In genomic region chr14:79568566-79568965, GRCh38 we compare ENCODE assay signal across 23 cellular contexts.
DNase-seq lines count a peak whose midpoint lies in the region; ATAC-seq and TF ChIP-seq lines count a peak whose summit lies in the region.
"Had no signal": no experiment of that assay in that cellular context is flagged by ENCODE, and none has a peak within 500 bp of the region (broad histone marks: within the 10 kb centered on the region; RNA-seq: fewer than 3 reads in every experiment).

No MANE protein-coding gene starts in this region.

- H3K36me3 Mint-ChIP-seq in mesothelial cell of epicardium, result no peaks in the 10 kb centered on the region
- H3K36me3 Mint-ChIP-seq: CD8-positive, alpha-beta memory T cell; IgD-negative memory B cell had no signal

- no peaks in the 10 kb centered on the region for H3K9me3 Mint-ChIP-seq in mesothelial cell of epicardium

- peaks cover 56% of the 10 kb centered on the region for H3K4me1 Mint-ChIP-seq in mesothelial cell of epicardium
- H3K4me1 Mint-ChIP-seq: CD8-positive, alpha-beta memory T cell; IgD-negative memory B cell had no signal

- peak overlapping the region in 47 of 59 donors; percentile 0 to 78 (median 50) for H3K27ac ChIP-seq in dorsolateral prefrontal cortex
- H3K27ac ChIP-seq: A549; BLaER1 treated with 17β-estradiol and CSF1 and Interleukin-3, amounts not matched to agents 10 nM and 100 nM; GM23248; Peyer's patch had no signal

- intact Hi-C loops in dorsolateral prefrontal cortex (cut with DNase I), result no loop called here

- no peak for ATAC-seq in GM19397 (IDR thresholded peaks at IDR 0.05; ENCODE audit: unreplicated experiment)
- ATAC-seq: A549 had no signal

- H3K4me3 ChIP-seq in dorsolateral prefrontal cortex, result no peak overlapping the region
- H3K4me3 ChIP-seq: A549; BLaER1 treated with 17β-estradiol and CSF1 and Interleukin-3, amounts not matched to agents 10 nM and 100 nM; GM23248; MG63; Peyer's patch had no signal

- H3K27me3 ChIP-seq in dorsolateral prefrontal cortex, result no peaks in the 10 kb centered on the region
- H3K27me3 ChIP-seq: BLaER1 treated with 17β-estradiol and CSF1 and Interleukin-3, amounts not matched to agents 10 nM and 100 nM; MG63; Peyer's patch had no signal

- DNase-seq in NCI-H2227 treated with DMSO at 0.1 percent for 48 hours (lab: John Stamatoyannopoulos, UW), result peak; percentile 40
- DNase-seq in dorsolateral prefrontal cortex, result no peak
- no peak for DNase-seq in mesothelial cell of epicardium (ENCODE audit: low spot score in 2 of 2, unreplicated experiment in 2 of 2)
- peak; percentile 71 for DNase-seq in superior temporal gyrus (ENCODE audit: extremely low spot score)
- no peak for DNase-seq in SW 1271 (lab: John Stamatoyannopoulos, UW)
- no peak for DNase-seq in HuH-7 (ENCODE audit: low spot score)
- DNase-seq: CD8-positive, alpha-beta memory T cell; GM23248; HCEC 1CT; Kasumi-1; MG63; NCI-H1048; NCI-H1436; NCI-H1930; NCI-H446 treated with DMSO at 0.1 percent for 48 hours; NCI-H748 treated with DMSO at 0.1 percent for 48 hours; NK-92 treated with Interleukin-12 subunit alpha and Interleukin-12 subunit beta, amount 100 ng/mL, for 24 hours; Peyer's patch; Right ventricle myocardium superior had no signal

- no peak overlapping the region for H3K4me3 Mint-ChIP-seq in mesothelial cell of epicardium
- H3K4me3 Mint-ChIP-seq: CD8-positive, alpha-beta memory T cell; IgD-negative memory B cell had no signal

- peak overlapping the region; percentile 48 for H3K27ac Mint-ChIP-seq in mesothelial cell of epicardium
- H3K27ac Mint-ChIP-seq: CD8-positive, alpha-beta memory T cell; IgD-negative memory B cell had no signal

- H3K27me3 Mint-ChIP-seq in mesothelial cell of epicardium (ENCODE audit: low read depth), result no peaks in the 10 kb centered on the region
- H3K27me3 Mint-ChIP-seq: CD8-positive, alpha-beta memory T cell; IgD-negative memory B cell had no signal

- TF ChIP-seq CTCF in dorsolateral prefrontal cortex (IDR thresholded peaks at IDR 0.05 in 54 of 56, conservative IDR thresholded peaks at IDR 0.05 in 2 of 56; ENCODE audit: low read depth in 1 of 56, partially characterized antibody in 56 of 56) (no peak), mesothelial cell of epicardium (IDR thresholded peaks at IDR 0.05; ENCODE audit: unreplicated experiment) (no peak)

Comparison
In these comparisons a context has a peak if more than half of its experiments do, and no peak if none do; other contexts are left out.
1. DNase-seq: peak in NCI-H2227 treated with DMSO at 0.1 percent for 48 hours (single experiment) and superior temporal gyrus (single experiment); none in dorsolateral prefrontal cortex (0 of 10), mesothelial cell of epicardium (0 of 2), SW 1271 (0 of 2) and HuH-7 (single experiment).